ENCODE assay signal across 10 cellular contexts in genomic region chr7:48237354-48237753, GRCh38.
"Had no signal": no experiment of that assay in that cellular context is flagged by ENCODE, and none has a peak within 500 bp of the region (broad histone marks: within the 10 kb centered on the region; RNA-seq: fewer than 3 reads in every experiment).

No MANE protein-coding gene starts in this region.

- FAIRE-seq: H54, HepG2, HTR-8/SVneo had no signal

- H3K4me3 ChIP-seq: GM23248 had no signal

- DNase-seq: GM23248, GOT3, H9, HCEC 1CT, Karpas-422, KBM-7 had no signal

- ATAC-seq: HepG2 had no signal

- H3K4me2 ChIP-seq: KMS-11 had no signal

- H3K27ac ChIP-seq: GM23248, KMS-11 had no signal

- H2AFZ ChIP-seq: GM23248 had no signal

- H3K9ac ChIP-seq: GM23248, KMS-11 had no signal
